16 cellular contexts compared by ENCODE assay signal in genomic region chr3:65168547-65168946, GRCh38.
"Had no signal": no experiment of that assay in that cellular context is flagged by ENCODE, and none has a peak within 500 bp of the region (broad histone marks: within the 10 kb centered on the region; RNA-seq: fewer than 3 reads in every experiment).

No MANE protein-coding gene starts in this region.

- H3K27me3 Mint-ChIP-seq: activated CD4-positive, alpha-beta T cell treated with anti-CD3 and anti-CD28 coated beads, Interleukin-2, amount 10 ng/mL, durations not matched to agents 7 days and 5 days; stimulated activated naive CD8-positive, alpha-beta T cell treated with anti-CD3 and anti-CD28 coated beads, Interleukin-15, Interleukin-2, amounts not matched to agents 100 ng/mL and 50 ng/mL, for 24 hours had no signal

- DNase-seq: activated CD4-positive, alpha-beta T cell treated with anti-CD3 and anti-CD28 coated beads, Interleukin-2, amount 10 ng/mL, durations not matched to agents 7 days and 5 days; activated naive CD4-positive, alpha-beta T cell; activated T-cell treated with anti-CD3 and anti-CD28 coated beads for 4 hours; anterior cingulate cortex; brain microvascular endothelial cell; cortex of kidney; effector CD8-positive, alpha-beta T cell; left colon; mammary epithelial cell; mucosa of descending colon; naive thymus-derived CD8-positive, alpha-beta T cell; right cardiac atrium; spleen; testis had no signal

- H3K9me3 ChIP-seq: mucosa of descending colon, neutrophil, testis had no signal

- H3K4me1 ChIP-seq: testis had no signal

- ATAC-seq: left colon; mucosa of descending colon; naive thymus-derived CD8-positive, alpha-beta T cell had no signal

- H3K36me3 ChIP-seq: brain microvascular endothelial cell, neutrophil, spleen had no signal

- H3K4me3 ChIP-seq: mucosa of descending colon, spleen, testis had no signal

- H3K27ac ChIP-seq: brain microvascular endothelial cell, neutrophil, testis had no signal

- H3K4me1 Mint-ChIP-seq: activated CD4-positive, alpha-beta T cell treated with anti-CD3 and anti-CD28 coated beads, Interleukin-2, amount 10 ng/mL, durations not matched to agents 7 days and 5 days; naive thymus-derived CD8-positive, alpha-beta T cell had no signal

- H3K27ac Mint-ChIP-seq: activated CD4-positive, alpha-beta T cell treated with anti-CD3 and anti-CD28 coated beads, Interleukin-2, amount 10 ng/mL, durations not matched to agents 7 days and 5 days; naive thymus-derived CD8-positive, alpha-beta T cell; stimulated activated naive CD8-positive, alpha-beta T cell treated with anti-CD3 and anti-CD28 coated beads, Interleukin-15, Interleukin-2, amounts not matched to agents 100 ng/mL and 50 ng/mL, for 24 hours had no signal

- H3K36me3 Mint-ChIP-seq: naive thymus-derived CD8-positive, alpha-beta T cell had no signal

- H3K4me3 Mint-ChIP-seq: activated CD4-positive, alpha-beta T cell treated with anti-CD3 and anti-CD28 coated beads, Interleukin-2, amount 10 ng/mL, durations not matched to agents 7 days and 5 days; naive thymus-derived CD8-positive, alpha-beta T cell; stimulated activated naive CD8-positive, alpha-beta T cell treated with anti-CD3 and anti-CD28 coated beads, Interleukin-15, Interleukin-2, amounts not matched to agents 100 ng/mL and 50 ng/mL, for 24 hours had no signal

- H3K27me3 ChIP-seq: brain microvascular endothelial cell, neutrophil, spleen, testis had no signal
